In the genomic region with DNA sequence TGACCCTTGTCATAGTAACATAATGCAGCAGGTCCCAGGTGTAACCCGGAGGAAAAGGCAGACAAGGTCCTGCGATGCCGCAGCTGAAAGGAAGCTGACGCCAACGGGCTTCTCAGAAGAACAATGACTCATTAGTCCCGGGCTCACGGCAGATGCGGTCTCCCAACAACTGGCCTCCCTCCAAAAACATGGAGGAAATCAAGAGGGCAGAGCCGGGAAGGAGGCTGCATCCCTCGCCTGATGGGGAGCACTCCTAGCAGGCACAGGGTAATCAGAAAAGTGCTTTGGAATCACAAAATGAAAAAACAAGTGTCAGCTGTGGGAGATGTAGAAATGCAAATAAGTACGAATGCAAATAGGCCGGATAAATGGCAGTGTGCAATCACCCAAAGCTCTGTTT, we compare ENCODE assay signal across 8 cellular contexts.
DNase-seq lines count a peak whose midpoint lies in the region; ATAC-seq, FAIRE-seq and TF ChIP-seq lines count a peak whose summit lies in the region.
"Had no signal": no experiment of that assay in that cellular context is flagged by ENCODE, and none has a peak within 500 bp of the region (broad histone marks: within the 10 kb centered on the region; RNA-seq: fewer than 3 reads in every experiment).

No MANE protein-coding gene starts in this region.

- H3K27ac ChIP-seq in MM.1S (ENCODE audit: low read length), result no peak overlapping the region

- no peaks in the 10 kb centered on the region for H3K79me2 ChIP-seq in MM.1S (ENCODE audit: low read length)

- H3K9ac ChIP-seq in MM.1S (ENCODE audit: low read length), result no peak overlapping the region

- FAIRE-seq in HTR-8/SVneo (lab: Jason Lieb, UNC) (no peak), frontal cortex (lab: Jason Lieb, UNC) (peak; percentile 19)
- FAIRE-seq: endometrium had no signal

- H3K4me1 ChIP-seq in MM.1S (ENCODE audit: low read length), result no peaks in the 10 kb centered on the region

- no peak overlapping the region for H3K4me3 ChIP-seq in MM.1S (ENCODE audit: low read length)

- H3K36me3 ChIP-seq in MM.1S (replicated peaks; ENCODE audit: insufficient read depth, low read length), result no peaks in the 10 kb centered on the region

- no peaks in the 10 kb centered on the region for H3K9me3 ChIP-seq in MM.1S (replicated peaks; ENCODE audit: insufficient read depth, low read length)

- no peak overlapping the region for H2AFZ ChIP-seq in MM.1S (ENCODE audit: low read length)

- H4K20me1 ChIP-seq in MM.1S (ENCODE audit: insufficient read depth, low read length), result no peaks in the 10 kb centered on the region

- peak; percentile 68 for ATAC-seq in SK-N-SH treated with all-trans-retinoic acid at 6 μM for 48 hours
- ATAC-seq in HG02970 (IDR thresholded peaks at IDR 0.05; ENCODE audit: low FRiP score, unreplicated experiment), result no peak

- H3K27me3 ChIP-seq in MM.1S (replicated peaks; ENCODE audit: insufficient read depth, low read length), result no peaks in the 10 kb centered on the region

- no peaks in the 10 kb centered on the region for H3F3A ChIP-seq in MM.1S (ENCODE audit: insufficient read depth, low read length)

- H3K9me2 ChIP-seq in MM.1S (replicated peaks; ENCODE audit: insufficient read depth, low read length), result no peaks in the 10 kb centered on the region

- TF ChIP-seq CTCF in GM20000 (IDR thresholded peaks at IDR 0.05; ENCODE audit: extremely low read depth, missing control alignments) (no peak), MM.1S (IDR thresholded peaks at IDR 0.05; ENCODE audit: low read length) (no peak)

- peak; percentile 52 for DNase-seq in HTR-8/SVneo (ENCODE audit: insufficient read length, low spot score)
- DNase-seq in frontal cortex (ENCODE audit: low spot score in 2 of 2), result peak; percentile 24 to 65
- DNase-seq in superior temporal gyrus (ENCODE audit: extremely low spot score), result peak; percentile 96
- no peak for DNase-seq in GM20000 (ENCODE audit: low spot score)
- no peak for DNase-seq in MM.1S

- H3K4me2 ChIP-seq in MM.1S (ENCODE audit: low read depth, low read length), result no peak overlapping the region

TF ChIP-seq in SK-N-SH treated with all-trans-retinoic acid at 6 μM for 48 hours, 23 proteins besides CTCF, POLR2A, EP300 and RAD21:
- peak; percentile 52; the same call in 1 of the 2 replicates for TF ChIP-seq CSDC2 (CRISPR knock-in tag; IDR thresholded peaks at IDR 0.05)
- peak; percentile 62; the same call in 1 of the 2 replicates for TF ChIP-seq ZFP3 (CRISPR knock-in tag; IDR thresholded peaks at IDR 0.05)
- TF ChIP-seq RARB (CRISPR knock-in tag; IDR thresholded peaks at IDR 0.05), result 0 out of 2 replicates have a peak, but pooled peaks have one; percentile 27
- TF ChIP-seq, protein P1, sequence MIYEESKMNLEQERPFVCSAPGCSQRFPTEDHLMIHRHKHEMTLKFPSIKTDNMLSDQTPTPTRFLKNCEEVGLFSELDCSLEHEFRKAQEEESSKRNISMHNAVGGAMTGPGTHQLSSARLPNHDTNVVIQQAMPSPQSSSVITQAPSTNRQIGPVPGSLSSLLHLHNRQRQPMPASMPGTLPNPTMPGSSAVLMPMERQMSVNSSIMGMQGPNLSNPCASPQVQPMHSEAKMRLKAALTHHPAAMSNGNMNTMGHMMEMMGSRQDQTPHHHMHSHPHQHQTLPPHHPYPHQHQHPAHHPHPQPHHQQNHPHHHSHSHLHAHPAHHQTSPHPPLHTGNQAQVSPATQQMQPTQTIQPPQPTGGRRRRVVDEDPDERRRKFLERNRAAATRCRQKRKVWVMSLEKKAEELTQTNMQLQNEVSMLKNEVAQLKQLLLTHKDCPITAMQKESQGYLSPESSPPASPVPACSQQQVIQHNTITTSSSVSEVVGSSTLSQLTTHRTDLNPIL (CRISPR knock-in tag; IDR thresholded peaks at IDR 0.05; ENCODE audit: low read depth), result no peak
- TF ChIP-seq, protein P2, sequence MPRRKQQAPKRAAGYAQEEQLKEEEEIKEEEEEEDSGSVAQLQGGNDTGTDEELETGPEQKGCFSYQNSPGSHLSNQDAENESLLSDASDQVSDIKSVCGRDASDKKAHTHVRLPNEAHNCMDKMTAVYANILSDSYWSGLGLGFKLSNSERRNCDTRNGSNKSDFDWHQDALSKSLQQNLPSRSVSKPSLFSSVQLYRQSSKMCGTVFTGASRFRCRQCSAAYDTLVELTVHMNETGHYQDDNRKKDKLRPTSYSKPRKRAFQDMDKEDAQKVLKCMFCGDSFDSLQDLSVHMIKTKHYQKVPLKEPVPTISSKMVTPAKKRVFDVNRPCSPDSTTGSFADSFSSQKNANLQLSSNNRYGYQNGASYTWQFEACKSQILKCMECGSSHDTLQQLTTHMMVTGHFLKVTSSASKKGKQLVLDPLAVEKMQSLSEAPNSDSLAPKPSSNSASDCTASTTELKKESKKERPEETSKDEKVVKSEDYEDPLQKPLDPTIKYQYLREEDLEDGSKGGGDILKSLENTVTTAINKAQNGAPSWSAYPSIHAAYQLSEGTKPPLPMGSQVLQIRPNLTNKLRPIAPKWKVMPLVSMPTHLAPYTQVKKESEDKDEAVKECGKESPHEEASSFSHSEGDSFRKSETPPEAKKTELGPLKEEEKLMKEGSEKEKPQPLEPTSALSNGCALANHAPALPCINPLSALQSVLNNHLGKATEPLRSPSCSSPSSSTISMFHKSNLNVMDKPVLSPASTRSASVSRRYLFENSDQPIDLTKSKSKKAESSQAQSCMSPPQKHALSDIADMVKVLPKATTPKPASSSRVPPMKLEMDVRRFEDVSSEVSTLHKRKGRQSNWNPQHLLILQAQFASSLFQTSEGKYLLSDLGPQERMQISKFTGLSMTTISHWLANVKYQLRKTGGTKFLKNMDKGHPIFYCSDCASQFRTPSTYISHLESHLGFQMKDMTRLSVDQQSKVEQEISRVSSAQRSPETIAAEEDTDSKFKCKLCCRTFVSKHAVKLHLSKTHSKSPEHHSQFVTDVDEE (CRISPR knock-in tag; IDR thresholded peaks at IDR 0.05), result no peak
- no peak for TF ChIP-seq ZNF70 (CRISPR knock-in tag; IDR thresholded peaks at IDR 0.05)
- TF ChIP-seq ARNTL (CRISPR knock-in tag; IDR thresholded peaks at IDR 0.05; ENCODE audit: borderline replicate concordance, low read depth), result no peak
- TF ChIP-seq ISL1 (CRISPR knock-in tag; IDR thresholded peaks at IDR 0.05), result peak; percentile 17; the same call in 1 of the 2 replicates
- TF ChIP-seq GLIS3 (CRISPR knock-in tag; IDR thresholded peaks at IDR 0.05), result no peak
- no peak for TF ChIP-seq ZC3H10 (CRISPR knock-in tag; IDR thresholded peaks at IDR 0.05)
- no peak for TF ChIP-seq TCF4 (CRISPR knock-in tag; IDR thresholded peaks at IDR 0.05; ENCODE audit: borderline replicate concordance)
- TF ChIP-seq, protein P3, sequence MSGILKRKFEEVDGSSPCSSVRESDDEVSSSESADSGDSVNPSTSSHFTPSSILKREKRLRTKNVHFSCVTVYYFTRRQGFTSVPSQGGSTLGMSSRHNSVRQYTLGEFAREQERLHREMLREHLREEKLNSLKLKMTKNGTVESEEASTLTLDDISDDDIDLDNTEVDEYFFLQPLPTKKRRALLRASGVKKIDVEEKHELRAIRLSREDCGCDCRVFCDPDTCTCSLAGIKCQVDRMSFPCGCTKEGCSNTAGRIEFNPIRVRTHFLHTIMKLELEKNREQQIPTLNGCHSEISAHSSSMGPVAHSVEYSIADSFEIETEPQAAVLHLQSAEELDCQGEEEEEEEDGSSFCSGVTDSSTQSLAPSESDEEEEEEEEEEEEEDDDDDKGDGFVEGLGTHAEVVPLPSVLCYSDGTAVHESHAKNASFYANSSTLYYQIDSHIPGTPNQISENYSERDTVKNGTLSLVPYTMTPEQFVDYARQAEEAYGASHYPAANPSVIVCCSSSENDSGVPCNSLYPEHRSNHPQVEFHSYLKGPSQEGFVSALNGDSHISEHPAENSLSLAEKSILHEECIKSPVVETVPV (CRISPR knock-in tag; IDR thresholded peaks at IDR 0.05), result no peak
- TF ChIP-seq ZFP30 (CRISPR knock-in tag; IDR thresholded peaks at IDR 0.05), result no peak
- TF ChIP-seq OSR1 (CRISPR knock-in tag; IDR thresholded peaks at IDR 0.05), result no peak

Comparison
In these comparisons a context has a peak if more than half of its experiments do, and no peak if none do; other contexts are left out.
1. DNase-seq: peak in HTR-8/SVneo (single experiment), frontal cortex (2 of 2) and superior temporal gyrus (single experiment); none in GM20000 (single experiment) and MM.1S (single experiment).